ENCODE assay signal across 25 cellular contexts in genomic region chr2:109439315-109439714, GRCh38.
DNase-seq lines count a peak whose midpoint lies in the region; ATAC-seq and TF ChIP-seq lines count a peak whose summit lies in the region.
"Had no signal": no experiment of that assay in that cellular context is flagged by ENCODE, and none has a peak within 500 bp of the region (broad histone marks: within the 10 kb centered on the region; RNA-seq: fewer than 3 reads in every experiment).

No MANE protein-coding gene starts in this region.

- H3K4me3 ChIP-seq in left ventricle myocardium inferior, result no peak overlapping the region
- H3K4me3 ChIP-seq in heart right ventricle, result no peak overlapping the region
- no peak overlapping the region for H3K4me3 ChIP-seq in aorta (ENCODE audit: low read length in 2 of 2)
- H3K4me3 ChIP-seq: adrenal gland, esophagus squamous epithelium, lung, mucosa of descending colon, Peyer's patch had no signal

- H3K9me3 ChIP-seq in left ventricle myocardium inferior (replicated peaks), result peaks cover 36% of the 10 kb centered on the region
- peaks cover 0 to 39% (median 15%) of the 10 kb centered on the region in 11 donors for H3K9me3 ChIP-seq in heart right ventricle
- H3K9me3 ChIP-seq in aorta (ENCODE audit: control insufficient read depth, low read length), result no peaks in the 10 kb centered on the region

- peaks cover 48% of the 10 kb centered on the region for H3K4me1 ChIP-seq in left ventricle myocardium inferior
- H3K4me1 ChIP-seq in heart right ventricle, result peaks cover 11 to 44% (median 36%) of the 10 kb centered on the region in 9 donors
- peaks cover 0 to 5% of the 10 kb centered on the region in 2 donors for H3K4me1 ChIP-seq in aorta (ENCODE audit: control insufficient read depth in 1 of 2, insufficient read depth in 2 of 2, low read length in 2 of 2)
- H3K4me1 ChIP-seq: Peyer's patch had no signal

- TF ChIP-seq CTCF in left ventricle myocardium inferior (IDR thresholded peaks at IDR 0.05; ENCODE audit: borderline replicate concordance), result no peak
- no peak for TF ChIP-seq CTCF in heart right ventricle (IDR thresholded peaks at IDR 0.05)

- H3K36me3 ChIP-seq in left ventricle myocardium inferior, result peaks cover 41% of the 10 kb centered on the region
- H3K36me3 ChIP-seq in heart right ventricle, result peaks cover 0 to 10% (median 0%) of the 10 kb centered on the region in 9 donors
- peaks cover 0 to 2% of the 10 kb centered on the region in 2 donors for H3K36me3 ChIP-seq in aorta (ENCODE audit: control insufficient read depth in 1 of 2, insufficient read depth in 2 of 2, low read length in 1 of 2)
- H3K36me3 ChIP-seq: adrenal gland, Peyer's patch had no signal

- H3K27me3 ChIP-seq in left ventricle myocardium inferior (ENCODE audit: low read depth) (no peaks in the 10 kb centered on the region), heart right ventricle (no peaks in the 10 kb centered on the region), layer of hippocampus (ENCODE audit: control insufficient read depth, insufficient read depth, low read length) (no peaks in the 10 kb centered on the region), aorta (ENCODE audit: control insufficient read depth in 1 of 2, insufficient read depth in 2 of 2, low read length in 1 of 2) (no peaks in the 10 kb centered on the region)
- H3K27me3 ChIP-seq: adrenal gland, esophagus squamous epithelium, Peyer's patch had no signal

- H3K27ac ChIP-seq in left ventricle myocardium inferior (replicated peaks) (peak overlapping the region; percentile 77), heart right ventricle (peak overlapping the region in 4 of 10 donors; percentile 49 to 74 (median 60)), layer of hippocampus (ENCODE audit: low read depth, low read length) (peak overlapping the region; percentile 55), aorta (ENCODE audit: low read depth in 1 of 2, low read length in 2 of 2) (peak overlapping the region; percentile 65 to 67)
- H3K27ac ChIP-seq: Peyer's patch had no signal

- DNase-seq in left ventricle myocardium inferior, result no peak
- DNase-seq in heart right ventricle, result no peak
- DNase-seq in retina, result peak; percentile 31
- no peak for DNase-seq in aorta
- no peak for DNase-seq in NCI-H1417 treated with DMSO at 0.1 percent for 48 hours (lab: John Stamatoyannopoulos, UW)
- DNase-seq: activated CD4-positive, alpha-beta T cell treated with anti-CD3 and anti-CD28 coated beads for 1 hour; activated CD8-positive, alpha-beta memory T cell treated with anti-CD3 and anti-CD28 coated beads, Interleukin-2, amount 50 U/mL, for 48 hours; activated CD8-positive, alpha-beta T cell treated with anti-CD3 and anti-CD28 coated beads for 36 hours; activated naive CD4-positive, alpha-beta T cell treated with anti-CD3 and anti-CD28 coated beads, Interleukin-2, amount 10 ng/mL, durations not matched to agents 7 days and 5 days; CD4-positive, alpha-beta T cell; esophagus squamous epithelium; foreskin melanocyte; kidney glomerular epithelial cell; mucosa of descending colon; NCI-H1694; NCI-H446 treated with DMSO at 0.1 percent for 48 hours; NCI-H774; SIG-M5; stimulated activated naive B cell treated with anti-CD40 and anti-IgM and Interleukin-4, amounts not matched to agents 10 μg/mL and 1 μg/mL and 100 μg/mL, for 72 hours had no signal

- 78 to 82% methylated on average over 4 of the region's 4 CpGs for WGBS in heart right ventricle, 2 donors
- WGBS in aorta, 2 donors, result 29 to 47% methylated on average over 4 of the region's 4 CpGs

- intact Hi-C loops in left ventricle myocardium inferior (cut with micrococcal nuclease), result no loop called here
- intact Hi-C loops in heart right ventricle (cut with DNase I), result no loop called here
- intact Hi-C loops in aorta (cut with DNase I), result loop anchor here (2.0 to 5.0 kb wide), 4 partner anchors 43 to 267 kb away; no protein-coding TSS in a partner anchor

- ATAC-seq in heart right ventricle (no peak), aorta (ENCODE audit: low FRiP score) (no peak), GM21786 (IDR thresholded peaks at IDR 0.05; ENCODE audit: unreplicated experiment) (no peak), GM21390 (IDR thresholded peaks at IDR 0.05; ENCODE audit: unreplicated experiment) (no peak)
- ATAC-seq: activated CD8-positive, alpha-beta T cell treated with anti-CD3 and anti-CD28 coated beads for 36 hours; mucosa of descending colon; stimulated activated naive B cell treated with anti-CD40 and anti-IgM and Interleukin-4, amounts not matched to agents 10 μg/mL and 1 μg/mL and 100 μg/mL, for 72 hours had no signal

Comparison
In these comparisons a context has a peak if more than half of its experiments do, and no peak if none do; other contexts are left out.
1. intact Hi-C loops: an anchor here in aorta (2.0 to 5.0 kb wide); none called in left ventricle myocardium inferior and heart right ventricle.